ENCODE assay signal across 1 cellular context in genomic region chr16:67470314-67470713, GRCh38.
TF ChIP-seq lines count a peak whose summit lies in the region.

No MANE protein-coding gene starts in this region.

TF ChIP-seq in SK-N-SH, 30 proteins besides CTCF, POLR2A, EP300 and RAD21 (continued from another document):
- TF ChIP-seq USF1 (IDR thresholded peaks at IDR 0.05; ENCODE audit: borderline replicate concordance, low read depth), result no peak
- no peak for TF ChIP-seq EZH2phosphoT487 (IDR thresholded peaks at IDR 0.05; ENCODE audit: borderline replicate concordance, low read depth)
- TF ChIP-seq CHD2 (IDR thresholded peaks at IDR 0.05; ENCODE audit: low read length, partially characterized antibody), result peak; percentile 23
- no peak for TF ChIP-seq MXI1 (IDR thresholded peaks at IDR 0.05; ENCODE audit: low read depth, low read length)
- TF ChIP-seq REST (IDR thresholded peaks at IDR 0.05; ENCODE audit: low read depth, low read length), result no peak
- TF ChIP-seq SMC3 (IDR thresholded peaks at IDR 0.05; ENCODE audit: low read depth, low read length), result no peak
